In the genomic region with DNA sequence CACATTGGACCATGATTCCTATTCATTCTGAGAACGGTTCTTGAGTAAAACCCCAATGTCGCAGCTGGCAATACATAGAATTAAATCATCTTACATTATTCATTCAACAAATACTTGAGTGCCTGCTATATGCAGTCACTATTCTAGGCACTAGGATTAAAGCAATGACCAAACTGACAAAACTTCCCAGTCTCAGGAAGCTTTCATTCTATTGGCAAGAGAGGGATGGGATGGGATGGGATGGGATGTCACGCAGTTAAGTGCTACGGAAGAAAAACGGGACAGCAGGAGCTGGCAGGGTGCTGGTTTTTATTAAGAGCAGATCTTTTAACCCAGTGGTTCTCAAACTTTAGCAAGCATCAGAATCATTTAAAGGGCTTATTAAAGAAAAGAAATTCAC, we compare ENCODE assay signal across 19 cellular contexts. TPM values are rescaled to one million over a fixed set of nuclear protein-coding genes. Genes with fewer than 3 reads are reported as not detected.
DNase-seq lines count a peak whose midpoint lies in the region; ATAC-seq, FAIRE-seq and TF ChIP-seq lines count a peak whose summit lies in the region.
"Had no signal": no experiment of that assay in that cellular context is flagged by ENCODE, and none has a peak within 500 bp of the region (broad histone marks: within the 10 kb centered on the region; RNA-seq: fewer than 3 reads in every experiment).

No MANE protein-coding gene starts in this region.

- no peaks in the 10 kb centered on the region for H3K9me3 ChIP-seq in NT2/D1 (ENCODE audit: insufficient read depth, low read length)
- no peaks in the 10 kb centered on the region for H3K9me3 ChIP-seq in hepatocyte (ENCODE audit: low read depth)
- H3K9me3 ChIP-seq in small intestine (ENCODE audit: control insufficient read depth, low read depth): no peaks in the 10 kb centered on the region
- H3K9me3 ChIP-seq: testis had no signal

- FAIRE-seq in small intestine (lab: Jason Lieb, UNC): no peak
- no peak for FAIRE-seq in H54 (lab: Jason Lieb, UNC)
- FAIRE-seq: endometrium had no signal

- H3K27me3 ChIP-seq in NT2/D1 (ENCODE audit: insufficient read depth, insufficient read length) (no peaks in the 10 kb centered on the region), hepatocyte (no peaks in the 10 kb centered on the region), small intestine (ENCODE audit: control insufficient read depth in 2 of 2, insufficient read depth in 2 of 2, low read length in 2 of 2) (no peaks in the 10 kb centered on the region)
- H3K27me3 ChIP-seq: testis had no signal

- DNase-seq in GM12864 (ENCODE audit: low read depth) (no peak), NT2/D1 (ENCODE audit: low read depth, low spot score) (peak; percentile 33), hepatocyte (ENCODE audit: low spot score) (no peak), small intestine (no peak), H54 (ENCODE audit: insufficient read length, low spot score) (no peak), Kasumi-1 (lab: John Stamatoyannopoulos, UW) (no peak), NCI-H2081 treated with DMSO at 0.1 percent for 48 hours (lab: John Stamatoyannopoulos, UW) (no peak)
- DNase-seq: activated CD4-positive, CD25-positive, alpha-beta regulatory T cell treated with anti-CD3 and anti-CD28 coated beads, Interleukin-2, amount 50 U/mL, for 72 hours; activated T-cell treated with anti-CD3 and anti-CD28 coated beads for 4 hours; foreskin fibroblast; NCI-H1417 treated with DMSO at 0.1 percent for 48 hours; NCI-H226; NK-92 treated with Interleukin-12 subunit alpha and Interleukin-12 subunit beta, amount 100 ng/mL, for 24 hours had no signal

- TF ChIP-seq POLR2A in H54 (IDR thresholded peaks at IDR 0.05; ENCODE audit: low read depth, low read length): no peak

- H2AFZ ChIP-seq in hepatocyte: no peak overlapping the region

- peak overlapping the region; percentile 79 for H3K4me2 ChIP-seq in hepatocyte

- TF ChIP-seq CTCF in GM12864 (IDR thresholded peaks at IDR 0.05; ENCODE audit: low read depth, low read length, missing control alignments) (no peak), hepatocyte (IDR thresholded peaks at IDR 0.05; ENCODE audit: poor library complexity) (no peak)

- peak overlapping the region; percentile 92 for H3K27ac ChIP-seq in hepatocyte
- peak overlapping the region; percentile 63 to 73 for H3K27ac ChIP-seq in small intestine (ENCODE audit: low read depth in 1 of 2, low read length in 1 of 2)
- H3K27ac ChIP-seq: testis had no signal

- H3K4me1 ChIP-seq in NT2/D1 (ENCODE audit: insufficient read depth, insufficient read length) (no peaks in the 10 kb centered on the region), hepatocyte (ENCODE audit: insufficient read depth) (peaks cover 43% of the 10 kb centered on the region), small intestine (ENCODE audit: control insufficient read depth in 2 of 2, insufficient read depth in 1 of 2, low read depth in 1 of 2, low read length in 1 of 2) (peaks cover 2 to 13% of the 10 kb centered on the region in 2 donors)
- H3K4me1 ChIP-seq: testis had no signal

- H4K20me1 ChIP-seq in hepatocyte (ENCODE audit: insufficient read depth, poor library complexity, severe bottlenecking): no peaks in the 10 kb centered on the region

- ATAC-seq in HG02571 (IDR thresholded peaks at IDR 0.05; ENCODE audit: unreplicated experiment): no peak
- ATAC-seq: Right ventricle myocardium inferior, sciatic nerve had no signal

- peak overlapping the region; percentile 50 for H3K4me3 ChIP-seq in GM12864 (ENCODE audit: low read depth, low read length)
- peak overlapping the region; percentile 27 for H3K4me3 ChIP-seq in NT2/D1 (ENCODE audit: insufficient read length, low read depth)
- no peak overlapping the region for H3K4me3 ChIP-seq in hepatocyte
- H3K4me3 ChIP-seq in small intestine (ENCODE audit: low read depth in 1 of 2, low read length in 2 of 2): no peak overlapping the region
- H3K4me3 ChIP-seq: lung, testis had no signal

- no peaks in the 10 kb centered on the region for H3K9me2 ChIP-seq in hepatocyte (replicated peaks; ENCODE audit: insufficient read depth)

- no peaks in the 10 kb centered on the region for H3K36me3 ChIP-seq in NT2/D1 (ENCODE audit: insufficient read depth, insufficient read length, low read length)
- H3K36me3 ChIP-seq in hepatocyte (replicated peaks; ENCODE audit: insufficient read depth, low read depth): no peaks in the 10 kb centered on the region
- H3K36me3 ChIP-seq in small intestine (ENCODE audit: control insufficient read depth in 2 of 2, insufficient read depth in 2 of 2, low read length in 2 of 2): no peaks in the 10 kb centered on the region

- WGBS in hepatocyte (ENCODE audit: low lambda C conversion rate, missing lambda C conversion rate): 54% methylated on average over 5 of the region's 5 CpGs
- WGBS in small intestine, 3 donors: 37 to 63% (median 61%) methylated on average over 5 of the region's 5 CpGs

- H3K79me2 ChIP-seq in hepatocyte: peaks cover 58% of the 10 kb centered on the region

- peak overlapping the region; percentile 91 for H3K9ac ChIP-seq in NT2/D1 (ENCODE audit: insufficient read length, low read depth)

RNA-seq across cellular contexts. Expression of a gene that starts 2.9 kb away (rescaled TPM):
- 51.8 and 62.0 TPM in 2 replicates for total RNA-seq in hepatocyte
- polyA plus RNA-seq in hepatocyte (30.3 and 31.6 TPM in 2 replicates), small intestine (10 to 100 TPM; 35.0 to 60.0 (median 50.3) TPM)

Comparison
In these comparisons a context has a peak if more than half of its experiments do, and no peak if none do; other contexts are left out.
1. H3K4me3 ChIP-seq: peak in GM12864 (single experiment) and NT2/D1 (single experiment); none in hepatocyte (single experiment) and small intestine (0 of 2).